10 cellular contexts compared by ENCODE assay signal in the genomic region with DNA sequence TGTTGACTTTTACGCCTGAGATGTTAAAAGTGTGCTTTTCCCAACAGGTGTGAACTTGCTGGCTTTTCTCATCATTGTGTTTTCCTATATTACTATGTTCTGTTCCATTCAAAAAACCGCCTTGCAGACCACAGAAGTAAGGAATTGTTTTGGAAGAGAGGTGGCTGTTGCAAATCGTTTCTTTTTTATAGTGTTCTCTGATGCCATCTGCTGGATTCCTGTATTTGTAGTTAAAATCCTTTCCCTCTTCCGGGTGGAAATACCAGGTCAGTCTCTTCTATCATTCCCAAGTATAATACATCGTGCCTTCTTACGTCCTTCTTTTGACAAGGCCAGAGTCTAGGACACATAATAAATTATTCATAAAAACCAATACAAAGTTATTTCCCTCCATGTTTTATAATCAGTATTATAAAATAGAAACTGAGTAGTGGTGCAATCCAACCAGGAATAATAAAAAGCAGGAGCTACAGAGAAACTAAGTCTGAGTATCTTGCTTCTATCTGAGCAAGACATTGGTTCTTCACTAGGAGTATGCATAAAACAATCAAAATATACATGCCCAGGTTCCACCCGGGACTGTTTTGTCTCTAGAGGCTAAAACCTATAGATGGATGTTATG. TPM values are rescaled to one million over a fixed set of nuclear protein-coding genes. Genes with fewer than 3 reads are reported as not detected.
DNase-seq lines count a peak whose midpoint lies in the region; ATAC-seq, FAIRE-seq and TF ChIP-seq lines count a peak whose summit lies in the region.
"Had no signal": no experiment of that assay in that cellular context is flagged by ENCODE, and none has a peak within 500 bp of the region (broad histone marks: within the 10 kb centered on the region; RNA-seq: fewer than 3 reads in every experiment).

No MANE protein-coding gene starts in this region.

- POLR2A ChIA-PET in A549 (lab: Yijun Ruan, JAX), result no interaction called here
- POLR2A ChIA-PET in HEK293 (lab: Yijun Ruan, JAX), result no interaction called here

- H3K4me1 Mint-ChIP-seq in activated T-cell treated with anti-CD3 and anti-CD28 coated beads, Interleukin-2, amount 50 U/mL, for 4 hours (ENCODE audit: low read depth), result peaks cover 6% of the 10 kb centered on the region

- no peak overlapping the region for H2AFZ ChIP-seq in keratinocyte (ENCODE audit: control insufficient read depth, low read length)

- no peaks in the 10 kb centered on the region for H3K79me2 ChIP-seq in keratinocyte (ENCODE audit: control insufficient read depth, insufficient read depth, low read length)

- no peaks in the 10 kb centered on the region for H3K36me3 ChIP-seq in HEK293 (ENCODE audit: control insufficient read depth in 2 of 2, insufficient read depth in 1 of 2, low read length in 2 of 2)
- no peaks in the 10 kb centered on the region for H3K36me3 ChIP-seq in keratinocyte (ENCODE audit: control insufficient read depth in 2 of 2, extremely low read depth in 1 of 2, insufficient read depth in 2 of 2, low read length in 2 of 2)

- H3K27me3 Mint-ChIP-seq in activated T-cell treated with anti-CD3 and anti-CD28 coated beads, Interleukin-2, amount 50 U/mL, for 4 hours (ENCODE audit: low read depth), result peaks cover 2% of the 10 kb centered on the region

- H3K9me3 Mint-ChIP-seq in activated T-cell treated with anti-CD3 and anti-CD28 coated beads, Interleukin-2, amount 50 U/mL, for 4 hours, result no peaks in the 10 kb centered on the region

- no peaks in the 10 kb centered on the region for H4K20me1 ChIP-seq in keratinocyte (ENCODE audit: control insufficient read depth, extremely low read depth, insufficient read depth, low read length)

- H3K4me2 ChIP-seq in A549, result peak overlapping the region; percentile 52; the same call in 2 of the 3 replicates
- no peak overlapping the region for H3K4me2 ChIP-seq in keratinocyte (ENCODE audit: control insufficient read depth, extremely low read depth, insufficient read depth, low read depth, low read length)

- WGBS in A549 (ENCODE audit: missing lambda C conversion rate), result 3% methylated on average over 7 of the region's 7 CpGs

- no peaks in the 10 kb centered on the region for H3K36me3 Mint-ChIP-seq in activated T-cell treated with anti-CD3 and anti-CD28 coated beads, Interleukin-2, amount 50 U/mL, for 4 hours (ENCODE audit: insufficient read depth)

- H3K9me3 ChIP-seq in A549, result no peaks in the 10 kb centered on the region
- no peaks in the 10 kb centered on the region for H3K9me3 ChIP-seq in HEK293 (ENCODE audit: control insufficient read depth, insufficient read depth, low read depth, low read length)
- H3K9me3 ChIP-seq in keratinocyte (ENCODE audit: control insufficient read depth, low read depth, low read length), result no peaks in the 10 kb centered on the region

- CTCF ChIA-PET in A549 (lab: Yijun Ruan, JAX) (no interaction called here), HEK293 (lab: Yijun Ruan, JAX) (interaction anchor here (0.6 to 0.7 kb wide), 4 partner anchors 32 to 332 kb away, joined by 3 to 9 read pairs (median 4); no protein-coding TSS in a partner anchor)

- peak; percentile 17 to 27; a peak in 1 of 5 replicates for TF ChIP-seq RAD21 in A549 (conservative IDR thresholded peaks at IDR 0.05 in 1 of 2, IDR thresholded peaks at IDR 0.05 in 1 of 2)

- DNase-seq in A549 (ENCODE audit: low read depth in 1 of 2, low spot score in 1 of 2) (peak; percentile 2 to 7), keratinocyte (ENCODE audit: low read depth, low spot score) (no peak), posterior cingulate gyrus (no peak)
- DNase-seq in activated T-cell treated with anti-CD3 and anti-CD28 coated beads, Interleukin-2, amount 50 U/mL, for 4 hours, result no peak

- H3K27ac ChIP-seq in A549, result no peak overlapping the region
- H3K27ac ChIP-seq in HEK293 (ENCODE audit: extremely low read depth, low read depth, low read length), result no peak overlapping the region
- H3K27ac ChIP-seq in VCaP, result no peak overlapping the region
- no peak overlapping the region for H3K27ac ChIP-seq in keratinocyte (ENCODE audit: control insufficient read depth, insufficient read depth, low read length)

- no peak for TF ChIP-seq POLR2A in A549 (IDR thresholded peaks at IDR 0.05; ENCODE audit: low read length)

- no peak overlapping the region for H3K9ac ChIP-seq in keratinocyte (ENCODE audit: control insufficient read depth, extremely low read depth, insufficient read depth, low read length)

- no peak overlapping the region for H3K4me3 ChIP-seq in A549
- no peak overlapping the region for H3K4me3 ChIP-seq in HEK293 (ENCODE audit: low read depth, low read length)
- H3K4me3 ChIP-seq in keratinocyte (ENCODE audit: control insufficient read depth in 2 of 3, extremely low read depth in 1 of 3, insufficient read depth in 2 of 3, low read depth in 1 of 3, low read length in 3 of 3), result no peak overlapping the region
- H3K4me3 ChIP-seq: GM12878 had no signal

- intact Hi-C loops in posterior cingulate gyrus (cut with DNase I), result no loop called here

- ATAC-seq in A549 (peak in 1 of 2 experiments; percentile 47; a peak in 1 of 6 replicates), HG02970 (IDR thresholded peaks at IDR 0.05; ENCODE audit: low FRiP score, unreplicated experiment) (no peak), GM21423 (IDR thresholded peaks at IDR 0.05; ENCODE audit: unreplicated experiment) (no peak)
- no peak for ATAC-seq in activated T-cell treated with anti-CD3 and anti-CD28 coated beads, Interleukin-2, amount 50 U/mL, for 4 hours
- ATAC-seq: GM12878 had no signal

- no peak for FAIRE-seq in A549 (lab: Jason Lieb, UNC)
- FAIRE-seq in keratinocyte (lab: Jason Lieb, UNC), result no peak
- FAIRE-seq: GM12878 had no signal

- no peaks in the 10 kb centered on the region for H3K9me1 ChIP-seq in keratinocyte (ENCODE audit: control insufficient read depth, extremely low read depth, insufficient read depth, low read length)

- H3K4me1 ChIP-seq in A549 (no peaks in the 10 kb centered on the region), HEK293 (ENCODE audit: control insufficient read depth, insufficient read depth, low read length) (no peaks in the 10 kb centered on the region), keratinocyte (ENCODE audit: control insufficient read depth, extremely low read depth, insufficient read depth, low read length) (no peaks in the 10 kb centered on the region)

- TF ChIP-seq EP300 in A549 (IDR thresholded peaks at IDR 0.05), result no peak

- H3K27me3 ChIP-seq in keratinocyte (ENCODE audit: control insufficient read depth, extremely low read depth, insufficient read depth, low read length), result no peaks in the 10 kb centered on the region

- H3K4me3 Mint-ChIP-seq in activated T-cell treated with anti-CD3 and anti-CD28 coated beads, Interleukin-2, amount 50 U/mL, for 4 hours, result no peak overlapping the region

- TF ChIP-seq CTCF in A549 (IDR thresholded peaks at IDR 0.05) (peak; percentile 30), HEK293 (tag by site-specific recombination; IDR thresholded peaks at IDR 0.05) (0 out of 2 replicates have a peak, but pooled peaks have one; percentile 13), VCaP (conservative IDR thresholded peaks at IDR 0.05) (peak; percentile 76), keratinocyte (optimal IDR thresholded peaks at IDR 0.05 in 1 of 3, IDR thresholded peaks at IDR 0.05 in 1 of 3, conservative IDR thresholded peaks at IDR 0.05 in 1 of 3; ENCODE audit: extremely low read depth in 1 of 3, insufficient read depth in 2 of 3, low read length in 3 of 3) (peak in 2 of 3 experiments; percentile 23 to 25)

- dilution Hi-C loops in keratinocyte (cut with MboI; ENCODE audit: extremely low pct_ligation_motif_present, low sequenced_read_pairs), result no loop called here

TF ChIP-seq in A549, 52 proteins besides CTCF, POLR2A, EP300 and RAD21 (continues in another document):
- no peak for TF ChIP-seq EHMT2 (IDR thresholded peaks at IDR 0.05; ENCODE audit: low read depth)
- no peak for TF ChIP-seq FOSL2 (IDR thresholded peaks at IDR 0.05)
- no peak for TF ChIP-seq FOSL2 (CRISPR knock-in tag; IDR thresholded peaks at IDR 0.05)
- TF ChIP-seq E2F6 (IDR thresholded peaks at IDR 0.05; ENCODE audit: borderline replicate concordance, low read depth), result no peak
- TF ChIP-seq KDM5A (IDR thresholded peaks at IDR 0.05), result no peak
- TF ChIP-seq KDM1A (IDR thresholded peaks at IDR 0.05; ENCODE audit: low read depth), result no peak

TF ChIP-seq in HEK293, 187 proteins besides CTCF, POLR2A, EP300 and RAD21 (continues in another document):
- TF ChIP-seq ZNF600 (tag by site-specific recombination; IDR thresholded peaks at IDR 0.05) (peak; percentile 86), ZNF660 (tag by site-specific recombination; IDR thresholded peaks at IDR 0.05) (0 out of 2 replicates have a peak, but pooled peaks have one; percentile 20), ZNF311 (tag by site-specific recombination; IDR thresholded peaks at IDR 0.05; ENCODE audit: borderline replicate concordance) (no peak), ZNF654 (tag by site-specific recombination; IDR thresholded peaks at IDR 0.05; ENCODE audit: low read depth) (peak; percentile 73)

RNA-seq across cellular contexts. Expression of gene RXFP2, which starts 57.9 kb away (rescaled TPM):
- polyA plus RNA-seq in A549 (2011; rRNA removed) (not detected in 2 replicates), A549 (2017; fragmentation: RNase III; extraction: RNeasy Plus Mini Kit Qiagen cat#74134 plus additional on column Dnase treatment) (not detected in 3 replicates), keratinocyte (not detected in 3 replicates)
- polyA plus RNA-seq in A549 (2012; cell fraction: cytosol; rRNA removed), result not detected in 2 replicates
- not detected in 2 replicates for polyA plus RNA-seq in A549 (2012; cell fraction: nucleus; rRNA removed)
- not detected in 2 replicates for polyA minus RNA-seq in A549 (2011; rRNA and poly(A)+ RNA removed)
- not detected for polyA plus RNA-seq in keratinocyte (2011; ENCODE audit: low read depth)
- not detected in 2 replicates for polyA plus RNA-seq in keratinocyte (2011; cell fraction: cytosol; rRNA removed)
- polyA plus RNA-seq in keratinocyte (2011; cell fraction: nucleus; rRNA removed), result not detected in 2 replicates
- polyA plus RNA-seq in keratinocyte (2012; ENCODE audit: low replicate concordance), result not detected in 2 replicates
- not detected in 3 replicates for polyA minus RNA-seq in keratinocyte
- polyA minus RNA-seq in keratinocyte (2011; cell fraction: cytosol; rRNA and poly(A)+ RNA removed), result not detected
- not detected in 2 replicates for polyA minus RNA-seq in keratinocyte (2011; cell fraction: nucleus; rRNA and poly(A)+ RNA removed)
- not detected for total RNA-seq in activated T-cell treated with anti-CD3 and anti-CD28 coated beads, Interleukin-2, amount 50 U/mL, for 4 hours
- total RNA-seq: GM12878, pulmonary artery endothelial cell had no signal

Comparison
In these comparisons a context has a peak if more than half of its experiments do, and no peak if none do; other contexts are left out.
1. DNase-seq: peak in A549 (2 of 2); none in keratinocyte (single experiment), posterior cingulate gyrus (0 of 10) and activated T-cell treated with anti-CD3 and anti-CD28 coated beads, Interleukin-2, amount 50 U/mL, for 4 hours (single experiment).
2. CTCF ChIP-seq: peak in every context shown above with its lines; median percentile 76 in VCaP; 30 in A549; 24 in keratinocyte; 13 in HEK293.
3. Of the 5 proteins assayed by ChIP-seq in both HEK293 and A549: peak only in HEK293: none; only in A549: none; in both: CTCF; in neither: 4.